In genomic region chr4:165131247-165131832, GRCh38 we compare ENCODE assay signal across 9 cellular contexts. TPM values are rescaled to one million over a fixed set of nuclear protein-coding genes. Genes with fewer than 3 reads are reported as not detected.
DNase-seq lines count a peak whose midpoint lies in the region; ATAC-seq, FAIRE-seq and TF ChIP-seq lines count a peak whose summit lies in the region.
"Had no signal": no experiment of that assay in that cellular context is flagged by ENCODE, and none has a peak within 500 bp of the region (broad histone marks: within the 10 kb centered on the region; RNA-seq: fewer than 3 reads in every experiment).

No MANE protein-coding gene starts in this region.

- no peak overlapping the region for H4K5ac ChIP-seq in H1 (ENCODE audit: insufficient read length, low read depth, low read length)

- H3K27ac Mint-ChIP-seq in activated CD4-positive, alpha-beta memory T cell treated with anti-CD3 and anti-CD28 coated beads, Interleukin-2, amount 10 ng/mL, durations not matched to agents 7 days and 5 days: no peak overlapping the region
- H3K27ac Mint-ChIP-seq: activated naive CD8-positive, alpha-beta T cell had no signal

- peak; percentile 48 for FAIRE-seq in H1 (lab: Jason Lieb, UNC)

- H3K4me3 ChIP-seq in H1 (ENCODE audit: extremely low read depth in 1 of 4, insufficient read depth in 2 of 4, low read depth in 3 of 4, low read length in 4 of 4): no peak overlapping the region

- no peaks in the 10 kb centered on the region for H4K20me1 ChIP-seq in H1 (replicated peaks in 1 of 2; ENCODE audit: control insufficient read depth in 1 of 2, insufficient read depth in 2 of 2, low read length in 2 of 2)

- H2BK5ac ChIP-seq in H1 (ENCODE audit: low read depth, low read length): no peak overlapping the region

- H3K4me1 ChIP-seq in H1 (replicated peaks in 1 of 4; ENCODE audit: control insufficient read depth in 3 of 4, insufficient read depth in 4 of 4, low read length in 3 of 4): no peaks in the 10 kb centered on the region

- H3K4me2 ChIP-seq in H1 (ENCODE audit: insufficient read depth in 1 of 2, low read depth in 2 of 2, low read length in 2 of 2): no peak overlapping the region

- no peaks in the 10 kb centered on the region for H3K9me3 Mint-ChIP-seq in activated CD4-positive, alpha-beta memory T cell treated with anti-CD3 and anti-CD28 coated beads, Interleukin-2, amount 10 ng/mL, durations not matched to agents 7 days and 5 days

- no peaks in the 10 kb centered on the region for H3K9me3 ChIP-seq in H1 (ENCODE audit: insufficient read depth in 2 of 2, low read depth in 1 of 2, low read length in 1 of 2)

- H3K9ac ChIP-seq in H1 (replicated peaks in 1 of 4; ENCODE audit: extremely low read depth in 1 of 4, low read depth in 3 of 4, low read length in 3 of 4): no peak overlapping the region

- H3K27me3 ChIP-seq in H1 (replicated peaks in 1 of 4; ENCODE audit: control insufficient read depth in 3 of 4, extremely low read depth in 1 of 4, insufficient read depth in 3 of 4, low read length in 3 of 4): no peaks in the 10 kb centered on the region

- TF ChIP-seq POLR2A in H1 (IDR thresholded peaks at IDR 0.05; ENCODE audit: control extremely low read depth in 1 of 2, low read depth in 2 of 2, low read length in 2 of 2): no peak

- peaks cover 7% of the 10 kb centered on the region for H3K4me1 Mint-ChIP-seq in activated CD4-positive, alpha-beta memory T cell treated with anti-CD3 and anti-CD28 coated beads, Interleukin-2, amount 10 ng/mL, durations not matched to agents 7 days and 5 days

- TF ChIP-seq CTCF in H1 (IDR thresholded peaks at IDR 0.05; ENCODE audit: control extremely low read depth in 1 of 3, insufficient read depth in 1 of 3, low read depth in 1 of 3, low read length in 3 of 3): peak; percentile 54 to 89 (median 86)

- H3K79me2 ChIP-seq in H1 (ENCODE audit: control insufficient read depth in 1 of 2, insufficient read depth in 2 of 2, low read length in 2 of 2): no peaks in the 10 kb centered on the region

- POLR2A ChIA-PET in activated CD4-positive, alpha-beta memory T cell treated with anti-CD3 and anti-CD28 coated beads, Interleukin-2, amount 10 ng/mL, durations not matched to agents 7 days and 5 days (lab: Charles Lee): interaction anchor here (1.3 kb wide), 2 partner anchors 9 to 212 kb away, joined by 4 to 5 read pairs; no protein-coding TSS in a partner anchor
- POLR2A ChIA-PET in H1 (lab: Charles Lee; ENCODE audit: partially characterized antibody): interaction anchor here (1.0 to 1.6 kb wide), 2 partner anchors 197 to 212 kb away, joined by 4 to 8 read pairs; no protein-coding TSS in a partner anchor

- H3K56ac ChIP-seq in H1 (replicated peaks; ENCODE audit: insufficient read length, low read depth, low read length): no peak overlapping the region

- H2BK12ac ChIP-seq in H1 (ENCODE audit: low read depth, low read length): no peak overlapping the region

- no peak for TF ChIP-seq EP300 in H1 (IDR thresholded peaks at IDR 0.05; ENCODE audit: borderline replicate concordance in 1 of 2, low read depth in 2 of 2, low read length in 2 of 2)

- ATAC-seq in GM19324 (IDR thresholded peaks at IDR 0.05; ENCODE audit: low FRiP score, unreplicated experiment): peak; percentile 72
- ATAC-seq in HG03460 (IDR thresholded peaks at IDR 0.05; ENCODE audit: unreplicated experiment): peak; percentile 75

- no peak overlapping the region for H3K18ac ChIP-seq in H1 (ENCODE audit: extremely low read depth, low read length)

- no peaks in the 10 kb centered on the region for H3K36me3 Mint-ChIP-seq in activated CD4-positive, alpha-beta memory T cell treated with anti-CD3 and anti-CD28 coated beads, Interleukin-2, amount 10 ng/mL, durations not matched to agents 7 days and 5 days (ENCODE audit: low read depth)
- H3K36me3 Mint-ChIP-seq: activated naive CD8-positive, alpha-beta T cell had no signal

- peak; percentile 92 to 94 for TF ChIP-seq RAD21 in H1 (IDR thresholded peaks at IDR 0.05 in 1 of 2, conservative IDR thresholded peaks at IDR 0.05 in 1 of 2; ENCODE audit: low read depth in 2 of 2, low read length in 2 of 2)

- H2BK20ac ChIP-seq in H1 (ENCODE audit: low read length): no peak overlapping the region

- no peaks in the 10 kb centered on the region for H3K79me1 ChIP-seq in H1 (ENCODE audit: low read depth, low read length)

- H3K23ac ChIP-seq in H1 (ENCODE audit: insufficient read length): no peak overlapping the region

- peaks cover 27% of the 10 kb centered on the region for H3K27me3 Mint-ChIP-seq in activated CD4-positive, alpha-beta memory T cell treated with anti-CD3 and anti-CD28 coated beads, Interleukin-2, amount 10 ng/mL, durations not matched to agents 7 days and 5 days
- H3K27me3 Mint-ChIP-seq: activated naive CD8-positive, alpha-beta T cell had no signal

- no peak overlapping the region for H4K91ac ChIP-seq in H1 (replicated peaks; ENCODE audit: insufficient read length, low read length)

- DNase-seq in CD1c-positive myeloid dendritic cell (ENCODE audit: extremely low spot score) (peak; percentile 87), NCI-H748 (lab: John Stamatoyannopoulos, UW; ENCODE audit: unreplicated experiment) (peak; percentile 56), H1 (ENCODE audit: low read depth in 1 of 2, low spot score in 2 of 2) (peak; percentile 36 to 96), middle frontal gyrus (ENCODE audit: extremely low spot score, low spot score) (peak; percentile 82)
- peak; percentile 75 for DNase-seq in activated CD4-positive, alpha-beta memory T cell treated with anti-CD3 and anti-CD28 coated beads, Interleukin-2, amount 10 ng/mL, durations not matched to agents 7 days and 5 days
- DNase-seq in stimulated activated CD8-positive, alpha-beta memory T cell treated with anti-CD3 and anti-CD28 coated beads, Interleukin-7, amount 100 ng/mL, for 1 hour (ENCODE audit: low read depth in 2 of 2): peak; percentile 44 to 74

- no peaks in the 10 kb centered on the region for H3K36me3 ChIP-seq in H1 (ENCODE audit: control insufficient read depth in 2 of 4, insufficient read depth in 4 of 4, low read length in 3 of 4)

- no peak overlapping the region for H2BK15ac ChIP-seq in H1 (ENCODE audit: low read length)

- H3K4me3 Mint-ChIP-seq in activated CD4-positive, alpha-beta memory T cell treated with anti-CD3 and anti-CD28 coated beads, Interleukin-2, amount 10 ng/mL, durations not matched to agents 7 days and 5 days: no peak overlapping the region
- H3K4me3 Mint-ChIP-seq: activated naive CD8-positive, alpha-beta T cell had no signal

- H3K4ac ChIP-seq in H1 (replicated peaks; ENCODE audit: insufficient read length, low read depth, low read length): no peak overlapping the region

- 31% methylated on average over 9 of the region's 9 CpGs; no CpG with 5 or more reads in 1 of the 2 experiments for WGBS in H1 (ENCODE audit: extremely low coverage in 1 of 2, insufficient coverage in 1 of 2, insufficient read length in 1 of 2, insufficient replicate concordance in 2 of 2, low coverage in 1 of 2, low lambda C conversion rate in 2 of 2, missing lambda C conversion rate in 1 of 2), 2 experiments

- CTCF ChIA-PET in activated CD4-positive, alpha-beta memory T cell treated with anti-CD3 and anti-CD28 coated beads, Interleukin-2, amount 10 ng/mL, durations not matched to agents 7 days and 5 days (lab: Charles Lee): interaction anchor here (0.7 to 3.6 kb wide), 37 partner anchors 9 to 586 kb away, joined by 3 to 51 read pairs (median 4); partner anchors contain the start of genes CPE, MSMO1 and TMEM192
- CTCF ChIA-PET in H1 (lab: Charles Lee; ENCODE audit: partially characterized antibody): interaction anchor here (0.6 to 10.6 kb wide), 51 partner anchors 10 to 953 kb away, joined by 3 to 235 read pairs (median 4); partner anchors contain the start of genes MSMO1 and TMEM192

- no peak overlapping the region for H4K8ac ChIP-seq in H1 (ENCODE audit: extremely low read depth, insufficient read depth, low read length)

- no peaks in the 10 kb centered on the region for H3K23me2 ChIP-seq in H1 (ENCODE audit: low read depth, low read length)

- H3K14ac ChIP-seq in H1 (ENCODE audit: insufficient read length): no peak overlapping the region

- peak overlapping the region; percentile 98 for H2AFZ ChIP-seq in H1 (ENCODE audit: low read length)

- H3K27ac ChIP-seq in H1 (ENCODE audit: low read depth, low read length): no peak overlapping the region

- H2BK120ac ChIP-seq in H1 (replicated peaks; ENCODE audit: low read depth, low read length): no peak overlapping the region

- no peak overlapping the region for H2AK5ac ChIP-seq in H1 (ENCODE audit: low read depth, low read length)

TF ChIP-seq in H1, 55 proteins besides CTCF, POLR2A, EP300 and RAD21 (continues in another document):
- TF ChIP-seq SP2 (IDR thresholded peaks at IDR 0.05; ENCODE audit: low read length) (no peak), USF2 (IDR thresholded peaks at IDR 0.05; ENCODE audit: low read length) (no peak), HDAC2 (IDR thresholded peaks at IDR 0.05; ENCODE audit: borderline replicate concordance in 1 of 2, low read depth in 2 of 2, low read length in 2 of 2) (no peak), CHD2 (IDR thresholded peaks at IDR 0.05; ENCODE audit: low read length) (no peak), HDAC6 (IDR thresholded peaks at IDR 0.05; ENCODE audit: low read depth, low read length) (no peak), KDM4A (IDR thresholded peaks at IDR 0.05; ENCODE audit: low read depth, low read length, severe bottlenecking) (no peak)
- TF ChIP-seq, protein P1, sequence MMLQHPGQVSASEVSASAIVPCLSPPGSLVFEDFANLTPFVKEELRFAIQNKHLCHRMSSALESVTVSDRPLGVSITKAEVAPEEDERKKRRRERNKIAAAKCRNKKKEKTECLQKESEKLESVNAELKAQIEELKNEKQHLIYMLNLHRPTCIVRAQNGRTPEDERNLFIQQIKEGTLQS (IDR thresholded peaks at IDR 0.05; ENCODE audit: insufficient read depth, low read depth, low read length): no peak

RNA-seq across cellular contexts. Expression of gene TMEM192, which starts 18.7 kb away (rescaled TPM):
- total RNA-seq in activated CD4-positive, alpha-beta memory T cell treated with anti-CD3 and anti-CD28 coated beads, Interleukin-2, amount 10 ng/mL, durations not matched to agents 7 days and 5 days: 1 to 10 TPM; 6.2 to 6.4 TPM
- 10.2 and 10.9 TPM in 2 replicates for total RNA-seq in H1 (2021; fragmentation: NEBNext Ultra II Directional; extraction: Animal tissue kit (Norgen Biotek cat#: 25700))
- 4.2 and 7.3 TPM in 2 replicates for polyA plus RNA-seq in H1 (2011; rRNA removed)
- polyA plus RNA-seq in H1 (2011; cell fraction: cytosol; rRNA removed): 7.5 TPM
- polyA plus RNA-seq in H1 (2011; cell fraction: nucleus; rRNA removed): 6.6 TPM
- polyA plus RNA-seq in H1 (2012, experiment 1 of 2): 5.3 to 10.0 TPM (median 6.4 TPM) in 4 replicates
- polyA plus RNA-seq in H1 (2012, experiment 2 of 2): 1.0 TPM
- polyA plus RNA-seq in H1 (2013, experiment 1 of 2): 11.1 TPM
- 12.7 TPM for polyA plus RNA-seq in H1 (2013, experiment 2 of 2)
- 13.0 and 16.6 TPM in 2 replicates for polyA minus RNA-seq in H1 (2011; rRNA and poly(A)+ RNA removed)
- 4.7 TPM for polyA minus RNA-seq in H1 (2011; cell fraction: cytosol; rRNA and poly(A)+ RNA removed)
- polyA minus RNA-seq in H1 (2011; cell fraction: nucleus; rRNA and poly(A)+ RNA removed): 8.3 TPM
